ENCODE assay signal across 14 cellular contexts in genomic region chr5:119386945-119387344, GRCh38. TPM values are rescaled to one million over a fixed set of nuclear protein-coding genes. Genes with fewer than 3 reads are reported as not detected.
DNase-seq lines count a peak whose midpoint lies in the region; ATAC-seq lines count a peak whose summit lies in the region.
"Had no signal": no experiment of that assay in that cellular context is flagged by ENCODE, and none has a peak within 500 bp of the region (broad histone marks: within the 10 kb centered on the region; RNA-seq: fewer than 3 reads in every experiment).

No MANE protein-coding gene starts in this region.

- H3K4me3 Mint-ChIP-seq in activated T-helper 17 cell treated with anti-CD3 and anti-CD28 coated beads, Interleukin-2, amount 50 U/mL, for 72 hours, result peak overlapping the region; percentile 69
- H3K4me3 Mint-ChIP-seq: H9 had no signal

- intact Hi-C loops in Right ventricle myocardium superior (cut with DNase I), result no loop called here

- ATAC-seq in activated T-helper 17 cell treated with anti-CD3 and anti-CD28 coated beads, Interleukin-2, amount 50 U/mL, for 72 hours (replicated peaks), result no peak
- peak; percentile 70 for ATAC-seq in Right ventricle myocardium superior (ENCODE audit: poor library complexity)
- no peak for ATAC-seq in GM19328 (IDR thresholded peaks at IDR 0.05; ENCODE audit: unreplicated experiment)

- peaks cover 71% of the 10 kb centered on the region for H3K4me1 Mint-ChIP-seq in activated T-helper 17 cell treated with anti-CD3 and anti-CD28 coated beads, Interleukin-2, amount 50 U/mL, for 72 hours

- no peaks in the 10 kb centered on the region for H3K9me3 Mint-ChIP-seq in activated T-helper 17 cell treated with anti-CD3 and anti-CD28 coated beads, Interleukin-2, amount 50 U/mL, for 72 hours
- H3K9me3 Mint-ChIP-seq: H9 had no signal

- H3K27ac Mint-ChIP-seq in activated T-helper 17 cell treated with anti-CD3 and anti-CD28 coated beads, Interleukin-2, amount 50 U/mL, for 72 hours, result peak overlapping the region; percentile 73
- H3K27ac Mint-ChIP-seq: H9 had no signal

- peak; percentile 36 for DNase-seq in HuH-7 (ENCODE audit: low spot score)
- DNase-seq in Right ventricle myocardium superior, result no peak
- DNase-seq in renal cortical epithelial cell (ENCODE audit: low read depth), result peak; percentile 25
- no peak for DNase-seq in HCEC 1CT
- DNase-seq in NCI-H2107 (lab: John Stamatoyannopoulos, UW), result no peak
- no peak for DNase-seq in SW 1271 (lab: John Stamatoyannopoulos, UW)
- DNase-seq: activated CD4-positive, alpha-beta T cell treated with anti-CD3 and anti-CD28 coated beads, Interleukin-2, amount 50 U/mL, for 1 hour; caudate nucleus; H9; hypothalamus; NCI-H1417 treated with DMSO at 0.1 percent for 48 hours; nucleus accumbens had no signal

- H3K27me3 Mint-ChIP-seq in activated T-helper 17 cell treated with anti-CD3 and anti-CD28 coated beads, Interleukin-2, amount 50 U/mL, for 72 hours, result no peaks in the 10 kb centered on the region

- peaks cover 100% of the 10 kb centered on the region for H3K36me3 Mint-ChIP-seq in activated T-helper 17 cell treated with anti-CD3 and anti-CD28 coated beads, Interleukin-2, amount 50 U/mL, for 72 hours (ENCODE audit: low read depth)

RNA-seq across cellular contexts. Expression of gene TNFAIP8, which starts 31.1 kb away (rescaled TPM):
- 100 to 1,000 TPM; 129 to 170 TPM for total RNA-seq in activated T-helper 17 cell treated with anti-CD3 and anti-CD28 coated beads, Interleukin-2, amount 50 U/mL, for 72 hours
- total RNA-seq in Right ventricle myocardium superior (13.6 TPM), renal cortical epithelial cell (57.9 and 75.7 TPM in 2 replicates)

Comparison
In these comparisons a context has a peak if more than half of its experiments do, and no peak if none do; other contexts are left out.
1. DNase-seq: peak in HuH-7 (single experiment) and renal cortical epithelial cell (single experiment); none in Right ventricle myocardium superior (single experiment), HCEC 1CT (single experiment), NCI-H2107 (single experiment) and SW 1271 (0 of 2).